Comparison of ENCODE assay signal across 9 cellular contexts in genomic region chr1:113875714-113876113, GRCh38. TPM values are rescaled to one million over a fixed set of nuclear protein-coding genes. Genes with fewer than 3 reads are reported as not detected.
DNase-seq lines count a peak whose midpoint lies in the region; ATAC-seq lines count a peak whose summit lies in the region.
"Had no signal": no experiment of that assay in that cellular context is flagged by ENCODE, and none has a peak within 500 bp of the region (broad histone marks: within the 10 kb centered on the region; RNA-seq: fewer than 3 reads in every experiment).

No MANE protein-coding gene starts in this region.

- intact Hi-C loops in activated T-helper 2 cell treated with anti-CD3 and anti-CD28 coated beads, Interferon-gamma antibody, Interleukin-2, Interleukin-4, amounts not matched to agents 10 μg/mL and 5 μg/mL and 100 μg/mL, durations not matched to agents 14 hours and 24 hours and 36 hours (cut with micrococcal nuclease): no loop called here

- H3K9me3 Mint-ChIP-seq in activated T-cell treated with anti-CD3 and anti-CD28 coated beads, Interleukin-2, amount 50 U/mL, for 24 hours: no peaks in the 10 kb centered on the region
- H3K9me3 Mint-ChIP-seq in activated T-helper 2 cell treated with anti-CD3 and anti-CD28 coated beads, Interferon-gamma antibody, Interleukin-2, Interleukin-4, amounts not matched to agents 10 μg/mL and 5 μg/mL and 100 μg/mL, durations not matched to agents 14 hours and 24 hours and 36 hours: peaks cover 3% of the 10 kb centered on the region

- no peak overlapping the region for H3K4me3 Mint-ChIP-seq in activated T-cell treated with anti-CD3 and anti-CD28 coated beads, Interleukin-2, amount 50 U/mL, for 24 hours
- H3K4me3 Mint-ChIP-seq in activated T-helper 2 cell treated with anti-CD3 and anti-CD28 coated beads, Interferon-gamma antibody, Interleukin-2, Interleukin-4, amounts not matched to agents 10 μg/mL and 5 μg/mL and 100 μg/mL, durations not matched to agents 14 hours and 24 hours and 36 hours (ENCODE audit: low read depth): no peak overlapping the region

- peaks cover 9% of the 10 kb centered on the region for H3K36me3 Mint-ChIP-seq in activated T-cell treated with anti-CD3 and anti-CD28 coated beads, Interleukin-2, amount 50 U/mL, for 24 hours (ENCODE audit: low read depth)
- H3K36me3 Mint-ChIP-seq in activated T-helper 2 cell treated with anti-CD3 and anti-CD28 coated beads, Interferon-gamma antibody, Interleukin-2, Interleukin-4, amounts not matched to agents 10 μg/mL and 5 μg/mL and 100 μg/mL, durations not matched to agents 14 hours and 24 hours and 36 hours (ENCODE audit: low read depth): peaks cover 11% of the 10 kb centered on the region

- peaks cover 71% of the 10 kb centered on the region for H3K4me1 Mint-ChIP-seq in activated T-cell treated with anti-CD3 and anti-CD28 coated beads, Interleukin-2, amount 50 U/mL, for 24 hours (ENCODE audit: low read depth)
- H3K4me1 Mint-ChIP-seq in activated T-helper 2 cell treated with anti-CD3 and anti-CD28 coated beads, Interferon-gamma antibody, Interleukin-2, Interleukin-4, amounts not matched to agents 10 μg/mL and 5 μg/mL and 100 μg/mL, durations not matched to agents 14 hours and 24 hours and 36 hours (ENCODE audit: low read depth): peaks cover 69% of the 10 kb centered on the region

- ATAC-seq in HG02759 (IDR thresholded peaks at IDR 0.05; ENCODE audit: unreplicated experiment) (peak; percentile 39), GM21717 (IDR thresholded peaks at IDR 0.05; ENCODE audit: unreplicated experiment) (no peak)

- peak overlapping the region; percentile 93 for H3K27ac Mint-ChIP-seq in activated T-cell treated with anti-CD3 and anti-CD28 coated beads, Interleukin-2, amount 50 U/mL, for 24 hours
- peak overlapping the region; percentile 66 for H3K27ac Mint-ChIP-seq in activated T-helper 2 cell treated with anti-CD3 and anti-CD28 coated beads, Interferon-gamma antibody, Interleukin-2, Interleukin-4, amounts not matched to agents 10 μg/mL and 5 μg/mL and 100 μg/mL, durations not matched to agents 14 hours and 24 hours and 36 hours

- DNase-seq in activated T-cell treated with anti-CD3 and anti-CD28 coated beads, Interleukin-2, amount 50 U/mL, for 24 hours: no peak
- DNase-seq in activated T-cell treated with anti-CD3 and anti-CD28 coated beads for 4 hours: no peak
- DNase-seq in activated T-helper 2 cell treated with anti-CD3 and anti-CD28 coated beads, Interferon-gamma antibody, Interleukin-2, Interleukin-4, amounts not matched to agents 10 μg/mL and 5 μg/mL and 100 μg/mL, durations not matched to agents 14 hours and 24 hours and 36 hours (ENCODE audit: low spot score): no peak
- peak; percentile 27 for DNase-seq in superior temporal gyrus (ENCODE audit: extremely low spot score)
- DNase-seq in dedifferentiated amniotic fluid mesenchymal stem cell (ENCODE audit: extremely low spot score): no peak
- DNase-seq in stimulated activated CD4-positive, alpha-beta T cell treated with anti-CD3 and anti-CD28 coated beads, Interleukin-2, amount 100 ng/mL, for 48 hours: no peak

- no peaks in the 10 kb centered on the region for H3K27me3 Mint-ChIP-seq in activated T-cell treated with anti-CD3 and anti-CD28 coated beads, Interleukin-2, amount 50 U/mL, for 24 hours
- no peaks in the 10 kb centered on the region for H3K27me3 Mint-ChIP-seq in activated T-helper 2 cell treated with anti-CD3 and anti-CD28 coated beads, Interferon-gamma antibody, Interleukin-2, Interleukin-4, amounts not matched to agents 10 μg/mL and 5 μg/mL and 100 μg/mL, durations not matched to agents 14 hours and 24 hours and 36 hours (ENCODE audit: low read depth)

RNA-seq across cellular contexts. Expression of gene PTPN22, which starts 4.2 kb away (rescaled TPM):
- 57.8 and 58.8 TPM in 2 replicates for total RNA-seq in activated T-helper 2 cell treated with anti-CD3 and anti-CD28 coated beads, Interferon-gamma antibody, Interleukin-2, Interleukin-4, amounts not matched to agents 10 μg/mL and 5 μg/mL and 100 μg/mL, durations not matched to agents 14 hours and 24 hours and 36 hours
- total RNA-seq: endothelial cell of umbilical vein had no signal

RNA-seq across cellular contexts. Expression of gene BCL2L15, which starts 11.7 kb away (rescaled TPM):
- 0.39 and 1.1 TPM in 2 replicates for total RNA-seq in activated T-helper 2 cell treated with anti-CD3 and anti-CD28 coated beads, Interferon-gamma antibody, Interleukin-2, Interleukin-4, amounts not matched to agents 10 μg/mL and 5 μg/mL and 100 μg/mL, durations not matched to agents 14 hours and 24 hours and 36 hours

RNA-seq across cellular contexts. Expression of gene AP4B1, which starts 28.9 kb away (rescaled TPM):
- total RNA-seq in activated T-helper 2 cell treated with anti-CD3 and anti-CD28 coated beads, Interferon-gamma antibody, Interleukin-2, Interleukin-4, amounts not matched to agents 10 μg/mL and 5 μg/mL and 100 μg/mL, durations not matched to agents 14 hours and 24 hours and 36 hours: 42.0 and 45.9 TPM in 2 replicates

RNA-seq across cellular contexts. Expression of gene DCLRE1B, which starts 29.4 kb away (rescaled TPM):
- 18.8 and 20.8 TPM in 2 replicates for total RNA-seq in activated T-helper 2 cell treated with anti-CD3 and anti-CD28 coated beads, Interferon-gamma antibody, Interleukin-2, Interleukin-4, amounts not matched to agents 10 μg/mL and 5 μg/mL and 100 μg/mL, durations not matched to agents 14 hours and 24 hours and 36 hours

RNA-seq across cellular contexts. Expression of gene HIPK1, which starts 53.4 kb away (rescaled TPM):
- 108 and 111 TPM in 2 replicates for total RNA-seq in activated T-helper 2 cell treated with anti-CD3 and anti-CD28 coated beads, Interferon-gamma antibody, Interleukin-2, Interleukin-4, amounts not matched to agents 10 μg/mL and 5 μg/mL and 100 μg/mL, durations not matched to agents 14 hours and 24 hours and 36 hours
